Comparison of ENCODE assay signal across 8 cellular contexts in the genomic region with DNA sequence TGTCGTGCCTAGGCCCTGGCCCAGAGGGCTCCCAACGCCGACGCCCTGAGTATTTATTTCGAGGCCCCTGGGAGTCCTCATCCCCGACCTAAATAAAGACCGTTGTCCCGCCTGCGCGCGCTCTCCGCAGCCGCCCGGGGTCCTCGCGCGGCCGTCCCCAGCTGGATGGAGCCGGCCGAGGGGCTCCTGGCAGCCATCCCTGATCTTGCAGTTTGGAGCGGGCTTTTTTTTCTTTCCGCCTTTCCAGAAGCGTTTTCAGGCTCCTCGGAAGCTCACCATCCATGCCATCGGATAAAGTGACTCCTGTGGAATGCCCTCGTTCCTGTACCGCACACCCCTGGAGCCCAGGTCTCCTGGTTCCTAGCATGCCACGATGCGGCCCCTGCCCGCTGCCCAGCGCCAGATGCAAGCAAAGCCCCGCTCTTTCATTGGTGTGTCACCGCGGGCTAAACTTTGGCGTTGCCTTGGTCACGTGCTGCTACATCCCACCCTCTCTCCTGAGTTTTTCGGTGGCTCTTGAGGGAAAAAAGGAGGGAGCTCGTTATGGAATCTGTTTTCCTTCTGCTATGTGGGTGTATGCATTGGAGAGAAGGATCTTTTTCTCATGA. TPM values are rescaled to one million over a fixed set of nuclear protein-coding genes. Genes with fewer than 3 reads are reported as not detected.
A peak's percentile ranks its signal among the peaks of the same experiment; 100 is the strongest.
DNase-seq lines count a peak whose midpoint lies in the region; ATAC-seq and TF ChIP-seq lines count a peak whose summit lies in the region.

No MANE protein-coding gene starts in this region.

- H3K9me3 Mint-ChIP-seq in activated B cell treated with CpG ODN at 0.5 μM for 24 hours: no peaks in the 10 kb centered on the region
- no peaks in the 10 kb centered on the region for H3K9me3 Mint-ChIP-seq in type B pancreatic cell

- H3K36me3 Mint-ChIP-seq in activated B cell treated with CpG ODN at 0.5 μM for 24 hours (ENCODE audit: low read depth) (peaks cover 1% of the 10 kb centered on the region), type B pancreatic cell (no peaks in the 10 kb centered on the region)

- H3K4me3 ChIP-seq in muscle layer of colon (ENCODE audit: low read depth in 1 of 2, low read length in 2 of 2): peak overlapping the region; percentile 90 to 98

- no peaks in the 10 kb centered on the region for H3K9me3 ChIP-seq in muscle layer of colon (ENCODE audit: low read length)

- peak overlapping the region; percentile 95 for H3K27ac ChIP-seq in muscle layer of colon (ENCODE audit: low read depth, low read length)

- H3K27ac Mint-ChIP-seq in activated B cell treated with CpG ODN at 0.5 μM for 24 hours (peak overlapping the region; percentile 88), type B pancreatic cell (peak overlapping the region; percentile 95)

- intact Hi-C loops in activated B cell treated with CpG ODN at 0.5 μM for 24 hours (cut with micrococcal nuclease): loop anchor here (2.0 kb wide), 3 partner anchors 52 to 68 kb away; a partner anchor contains a TSS

- H3K4me3 Mint-ChIP-seq in activated B cell treated with CpG ODN at 0.5 μM for 24 hours: peak overlapping the region; percentile 91
- H3K4me3 Mint-ChIP-seq in type B pancreatic cell: peak overlapping the region; percentile 95

- peak; percentile 75 for DNase-seq in ELR (ENCODE audit: low read depth)
- peak; percentile 64 for DNase-seq in NCI-H1092 (lab: John Stamatoyannopoulos, UW)
- peak; percentile 28 for DNase-seq in activated B cell treated with CpG ODN at 0.5 μM for 24 hours
- peak; percentile 51 to 63 for DNase-seq in erythroblast (lab: John Stamatoyannopoulos, UW)
- no peak for DNase-seq in type B pancreatic cell (ENCODE audit: extremely low spot score, unreplicated experiment)

- peaks cover 27% of the 10 kb centered on the region for H3K4me1 ChIP-seq in muscle layer of colon (ENCODE audit: insufficient read depth, low read length)

- H3K36me3 ChIP-seq in muscle layer of colon (ENCODE audit: insufficient read depth, low read length): no peaks in the 10 kb centered on the region

- POLR2A ChIA-PET in activated B cell treated with CpG ODN at 0.5 μM for 24 hours (lab: Charles Lee): interaction anchor here (0.5 to 2.5 kb wide), 15 partner anchors 9 to 486 kb away, joined by 3 to 18 read pairs (median 7); a partner anchor contains a TSS

- no peaks in the 10 kb centered on the region for H3K27me3 ChIP-seq in muscle layer of colon (ENCODE audit: control insufficient read depth in 1 of 2, insufficient read depth in 2 of 2, low read length in 2 of 2)

- TF ChIP-seq POLR2A in erythroblast (IDR thresholded peaks at IDR 0.05; ENCODE audit: low read length): no peak

- no peak for TF ChIP-seq CTCF in activated B cell treated with CpG ODN at 0.5 μM for 24 hours (IDR thresholded peaks at IDR 0.05)
- TF ChIP-seq CTCF in type B pancreatic cell (conservative IDR thresholded peaks at IDR 0.05): no peak

- ATAC-seq in activated B cell treated with CpG ODN at 0.5 μM for 24 hours (ENCODE audit: low read depth) (no peak), HG02938 (IDR thresholded peaks at IDR 0.05; ENCODE audit: unreplicated experiment) (no peak), GM21360 (IDR thresholded peaks at IDR 0.05; ENCODE audit: unreplicated experiment) (no peak)

- H3K4me1 Mint-ChIP-seq in activated B cell treated with CpG ODN at 0.5 μM for 24 hours (peaks cover 41% of the 10 kb centered on the region), type B pancreatic cell (ENCODE audit: unreplicated experiment) (peaks cover 32% of the 10 kb centered on the region)

- H3K9ac ChIP-seq in muscle layer of colon (ENCODE audit: low read length): peak overlapping the region; percentile 96

- no peaks in the 10 kb centered on the region for H3K27me3 Mint-ChIP-seq in activated B cell treated with CpG ODN at 0.5 μM for 24 hours
- H3K27me3 Mint-ChIP-seq in type B pancreatic cell: no peaks in the 10 kb centered on the region

- CTCF ChIA-PET in activated B cell treated with CpG ODN at 0.5 μM for 24 hours (lab: Charles Lee): interaction anchor here (0.9 kb wide), 1 partner anchor 326 kb away, joined by 3 read pairs; a partner anchor contains a TSS

RNA-seq across cellular contexts. Expression of a gene that starts 0.7 kb away (rescaled TPM):
- total RNA-seq in activated B cell treated with CpG ODN at 0.5 μM for 24 hours (80.3 and 86.6 TPM in 2 replicates), type B pancreatic cell (ENCODE audit: low replicate concordance) (86.5 and 112 TPM in 2 replicates)

RNA-seq across cellular contexts. Expression of a gene that starts 51.7 kb away (rescaled TPM):
- total RNA-seq in activated B cell treated with CpG ODN at 0.5 μM for 24 hours (307 and 320 TPM in 2 replicates), type B pancreatic cell (ENCODE audit: low replicate concordance) (65.3 and 76.0 TPM in 2 replicates)

RNA-seq across cellular contexts. Expression of a gene that starts 58.2 kb away (rescaled TPM):
- total RNA-seq in activated B cell treated with CpG ODN at 0.5 μM for 24 hours: 1.2 and 1.4 TPM in 2 replicates
- 29.5 and 31.2 TPM in 2 replicates for total RNA-seq in type B pancreatic cell (ENCODE audit: low replicate concordance)

RNA-seq across cellular contexts. Expression of a gene that starts 59.2 kb away (rescaled TPM):
- total RNA-seq in activated B cell treated with CpG ODN at 0.5 μM for 24 hours: 21.0 and 24.9 TPM in 2 replicates
- total RNA-seq in type B pancreatic cell (ENCODE audit: low replicate concordance): 28.4 and 41.0 TPM in 2 replicates

Comparison
In these comparisons a context has a peak if more than half of its experiments do, and no peak if none do; other contexts are left out.
1. RNA of a gene that starts 58.2 kb away (total RNA-seq): 29.5 to 31.2 TPM in type B pancreatic cell; 1.2 to 1.4 TPM in activated B cell treated with CpG ODN at 0.5 μM for 24 hours; every median in the first group is over 10 times any median in the second.